ENCODE assay signal across 4 cellular contexts in the genomic region with DNA sequence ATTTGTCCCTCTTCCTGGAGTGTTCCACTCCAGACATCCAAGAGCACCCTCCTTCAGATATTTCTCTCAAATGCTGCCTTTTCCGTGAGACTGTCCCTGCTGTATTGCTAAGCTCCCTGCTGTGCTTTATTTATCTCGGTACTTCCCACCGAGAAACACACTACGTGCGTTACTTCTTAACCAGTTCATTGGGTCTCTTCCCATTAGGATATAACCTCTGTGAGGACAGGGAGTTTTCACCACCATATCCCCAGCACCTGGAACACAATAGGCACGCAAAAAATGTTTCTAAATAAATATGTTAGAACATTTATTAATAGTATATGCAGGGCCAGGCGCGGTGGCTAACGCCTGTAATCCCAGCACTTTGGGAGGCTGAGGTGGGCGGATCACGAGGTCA.
"Had no signal": no experiment of that assay in that cellular context is flagged by ENCODE, and none has a peak within 500 bp of the region (broad histone marks: within the 10 kb centered on the region; RNA-seq: fewer than 3 reads in every experiment).

No MANE protein-coding gene starts in this region.

- H3K9me3 Mint-ChIP-seq: GM23338, H9 had no signal

- ATAC-seq: GM23338 had no signal

- H3K27ac Mint-ChIP-seq: GM23338, H9, IgD-negative memory B cell had no signal

- H3K4me1 Mint-ChIP-seq: GM23338, IgD-negative memory B cell had no signal

- H3K4me2 ChIP-seq: GM23338 had no signal

- H3K4me3 ChIP-seq: GM23338 had no signal

- DNase-seq: H9, HCEC 1CT had no signal

- H3K4me3 Mint-ChIP-seq: GM23338, H9 had no signal

- H2AFZ ChIP-seq: GM23338 had no signal
